Comparison of ENCODE assay signal across 2 cellular contexts in the genomic region with DNA sequence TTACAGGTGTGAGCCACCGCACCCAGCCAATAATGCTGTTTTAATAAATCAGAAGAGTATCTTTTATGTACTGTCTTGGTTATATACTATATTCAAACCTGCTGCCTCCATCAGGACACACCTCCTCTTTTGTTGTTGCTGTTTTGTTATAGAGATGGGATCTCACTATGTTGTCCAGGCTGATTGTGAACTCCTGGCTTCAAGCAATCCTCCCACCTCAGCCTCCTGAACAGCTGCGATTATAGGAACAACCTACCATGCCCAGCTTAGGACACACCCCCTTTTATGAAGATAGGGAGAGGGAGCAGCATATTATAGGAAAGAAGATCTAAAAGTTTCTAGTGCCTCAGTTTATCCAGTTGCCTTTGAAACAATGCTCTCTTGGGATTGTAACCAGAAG.
TF ChIP-seq lines count a peak whose summit lies in the region.

No MANE protein-coding gene starts in this region.

TF ChIP-seq in HepG2, 621 proteins besides CTCF, POLR2A, EP300 and RAD21:
- no peak for TF ChIP-seq SOX13 (IDR thresholded peaks at IDR 0.05)
- TF ChIP-seq SOX13 (CRISPR knock-in tag; conservative IDR thresholded peaks at IDR 0.05 in 1 of 2, IDR thresholded peaks at IDR 0.05 in 1 of 2): no peak
- TF ChIP-seq ZNF121 (CRISPR knock-in tag; IDR thresholded peaks at IDR 0.05): peak; percentile 73; the same call in 1 of the 2 replicates

TF ChIP-seq in K562, 482 proteins besides CTCF, POLR2A, EP300 and RAD21:
- TF ChIP-seq GATAD2A (IDR thresholded peaks at IDR 0.05) (no peak), MYNN (IDR thresholded peaks at IDR 0.05) (0 out of 2 replicates have a peak, but pooled peaks have one; percentile 7), MYNN (CRISPR knock-in tag; IDR thresholded peaks at IDR 0.05) (no peak), ZNF121 (CRISPR knock-in tag; conservative IDR thresholded peaks at IDR 0.05) (peak; percentile 70)
